1 cellular context compared by ENCODE assay signal in the genomic region with DNA sequence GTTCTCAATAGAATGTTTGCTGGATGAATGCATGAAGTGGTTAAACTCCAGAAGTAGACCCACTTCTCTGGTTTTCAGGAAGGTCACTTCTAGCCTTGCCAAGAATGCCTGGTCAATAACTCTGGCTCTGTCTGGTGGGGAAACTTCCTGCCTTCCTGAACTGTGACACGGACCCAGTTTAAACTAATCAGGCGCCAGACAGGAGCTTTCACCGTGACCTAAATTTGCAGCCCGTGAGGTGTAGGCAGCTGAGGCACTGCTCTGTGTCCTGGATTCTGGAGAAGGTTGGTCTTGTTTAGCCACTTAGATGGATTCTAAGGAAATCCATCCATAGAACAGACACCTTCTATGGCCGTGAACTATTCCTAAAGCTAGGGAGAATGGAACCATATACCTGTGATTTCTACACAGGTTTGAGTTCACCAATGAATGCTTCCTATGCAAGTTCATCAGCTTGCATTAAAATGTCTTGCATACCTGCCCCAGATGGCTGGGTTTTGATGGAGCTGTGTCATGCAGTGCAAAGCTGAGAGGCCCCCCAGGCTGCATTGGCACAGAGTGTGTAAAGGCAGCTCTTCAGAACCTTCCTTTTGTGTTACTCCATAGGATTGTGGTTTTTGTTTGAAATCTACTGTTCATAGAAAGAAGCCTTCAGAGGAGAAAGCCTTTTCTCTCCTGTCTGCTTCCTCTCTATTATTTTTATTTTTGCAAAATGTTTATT.
TF ChIP-seq lines count a peak whose summit lies in the region.

No MANE protein-coding gene starts in this region.

TF ChIP-seq in endothelial cell of umbilical vein, 7 proteins besides CTCF, POLR2A, EP300 and RAD21 (continued from another document):
- no peak for TF ChIP-seq POLR2AphosphoS5 (IDR thresholded peaks at IDR 0.05; ENCODE audit: insufficient read depth, low read depth, low read length)
- no peak for TF ChIP-seq FOS (IDR thresholded peaks at IDR 0.05; ENCODE audit: borderline replicate concordance, insufficient read depth, low read length)
- no peak for TF ChIP-seq MYC (IDR thresholded peaks at IDR 0.05; ENCODE audit: low read depth, low read length)
- no peak for TF ChIP-seq JUN (IDR thresholded peaks at IDR 0.05; ENCODE audit: borderline replicate concordance, insufficient read depth, insufficient read length, low read depth)
TF ChIP-seq in endothelial cell of umbilical vein: peak in this region for 0.
